21 cellular contexts compared by ENCODE assay signal in the genomic region with DNA sequence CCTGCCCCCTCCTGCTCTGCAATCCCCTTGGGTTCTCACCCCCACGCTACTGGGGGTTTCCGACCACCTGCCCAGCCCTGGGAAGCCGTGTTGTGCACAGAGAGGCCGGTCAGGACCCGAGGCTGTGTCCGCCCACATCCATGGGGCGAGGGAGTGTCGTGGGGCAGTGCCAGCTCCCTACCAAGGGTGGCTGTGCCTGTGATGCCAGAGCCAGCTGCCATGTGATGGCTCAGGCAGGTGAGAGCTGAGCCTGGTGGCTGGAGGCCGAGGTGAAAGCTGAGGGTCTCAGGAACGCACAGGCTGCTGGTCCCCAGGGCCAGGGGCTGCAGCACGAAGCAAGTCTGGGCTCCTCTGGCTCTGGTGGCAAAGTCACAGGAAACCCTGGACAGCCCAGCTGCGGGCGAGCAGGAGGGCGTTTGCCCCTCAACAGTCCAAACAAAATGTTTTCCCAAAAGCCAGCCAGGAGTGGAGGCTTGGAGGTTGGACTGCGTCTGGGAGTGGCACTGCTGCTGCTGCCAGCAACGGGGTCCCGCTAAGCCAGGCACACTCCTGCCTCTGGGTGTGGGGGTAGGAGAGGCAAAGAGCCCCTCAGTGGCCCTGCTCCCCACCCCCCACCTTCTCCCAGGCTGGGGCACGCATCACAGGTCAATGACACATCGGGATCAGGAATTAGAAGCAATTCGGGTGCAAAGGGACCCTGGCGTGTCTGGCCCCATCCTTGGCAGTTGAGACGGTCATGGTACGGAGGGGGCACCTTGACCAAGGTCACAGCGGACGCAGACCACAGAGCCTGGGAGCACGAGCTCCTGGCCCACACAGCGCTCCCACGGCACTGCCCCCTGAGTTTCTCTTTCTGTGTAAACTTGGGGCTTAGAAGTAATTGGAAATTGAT.
"Had no signal": no experiment of that assay in that cellular context is flagged by ENCODE, and none has a peak within 500 bp of the region (broad histone marks: within the 10 kb centered on the region; RNA-seq: fewer than 3 reads in every experiment).

No MANE protein-coding gene starts in this region.

- H3K27me3 ChIP-seq: ascending aorta, cardiac muscle cell, gastrocnemius medialis, right atrium auricular region, tibial nerve had no signal

- DNase-seq: activated CD4-positive, alpha-beta T cell treated with anti-CD3 and anti-CD28 coated beads for 48 hours; activated CD4-positive, alpha-beta T cell treated with anti-CD3 and anti-CD28 coated beads, Interleukin-2, amount 50 U/mL, for 48 hours; activated CD8-positive, alpha-beta memory T cell treated with anti-CD3 and anti-CD28 coated beads for 24 hours; activated effector memory CD4-positive, alpha-beta T cell treated with anti-CD3 and anti-CD28 coated beads, Interleukin-2, amount 50 U/mL, for 16 hours; activated naive CD4-positive, alpha-beta T cell treated with anti-CD3 and anti-CD28 coated beads, Interleukin-2, amount 10 ng/mL, durations not matched to agents 7 days and 5 days; activated naive CD8-positive, alpha-beta T cell treated with anti-CD3 and anti-CD28 coated beads, Interleukin-2, amount 10 ng/mL, durations not matched to agents 7 days and 5 days; cortex of kidney; effector memory CD8-positive, alpha-beta T cell; erythroblast; left ventricle myocardium inferior; nucleus accumbens; stimulated activated naive CD4-positive, alpha-beta T cell had no signal

- H3K4me3 ChIP-seq: cardiac muscle cell, gastrocnemius medialis, left ventricle myocardium inferior, right atrium auricular region, suprapubic skin, tibial nerve had no signal

- ATAC-seq: activated CD4-positive, CD25-positive, alpha-beta regulatory T cell treated with anti-CD3 and anti-CD28 coated beads, Interleukin-2, amount 50 U/mL, for 24 hours; effector memory CD8-positive, alpha-beta T cell; gastrocnemius medialis had no signal

- H3K27ac ChIP-seq: ascending aorta, cardiac muscle cell, gastrocnemius medialis, left ventricle myocardium inferior, parathyroid adenoma, right atrium auricular region, suprapubic skin, VCaP had no signal

- H3K9ac ChIP-seq: parathyroid adenoma had no signal

- H2AFZ ChIP-seq: parathyroid adenoma had no signal

- H3K79me2 ChIP-seq: parathyroid adenoma had no signal

- H3K4me1 ChIP-seq: parathyroid adenoma, right atrium auricular region, suprapubic skin had no signal

- H3K36me3 ChIP-seq: ascending aorta, cardiac muscle cell, gastrocnemius medialis, left ventricle myocardium inferior, right atrium auricular region, suprapubic skin, tibial nerve had no signal

- H3K9me3 ChIP-seq: gastrocnemius medialis had no signal
